Comparison of ENCODE assay signal across 25 cellular contexts in the genomic region with DNA sequence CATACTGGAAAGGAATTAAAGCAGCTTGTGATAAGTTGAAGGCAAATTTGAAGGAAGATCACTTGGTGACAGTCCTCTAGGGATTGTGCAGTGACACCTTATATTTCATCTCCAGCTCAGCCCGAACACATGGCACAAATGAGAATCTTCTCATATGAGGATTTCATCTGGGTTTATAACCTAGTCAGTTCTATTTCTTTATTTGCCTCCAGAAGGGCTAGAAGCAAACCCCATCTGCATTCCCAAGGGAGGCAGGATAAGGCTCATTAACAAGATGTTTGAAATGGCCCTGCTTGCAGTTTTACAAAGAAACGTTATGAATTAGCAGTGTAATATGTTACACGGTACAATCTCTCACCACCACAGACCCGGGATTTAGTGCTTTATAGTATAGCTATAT.
"Had no signal": no experiment of that assay in that cellular context is flagged by ENCODE, and none has a peak within 500 bp of the region (broad histone marks: within the 10 kb centered on the region; RNA-seq: fewer than 3 reads in every experiment).

No MANE protein-coding gene starts in this region.

- H3K9me3 ChIP-seq: lower lobe of right lung, neutrophil, pancreas, right lobe of liver, stomach had no signal

- H3K4me3 ChIP-seq: dorsolateral prefrontal cortex, lower lobe of right lung, pancreas, right lobe of liver, smooth muscle cell, stomach had no signal

- FAIRE-seq: colon, pancreas had no signal

- H3K4me3 Mint-ChIP-seq: activated CD4-positive, alpha-beta T cell treated with anti-CD3 and anti-CD28 coated beads, Interleukin-2, amount 10 ng/mL, durations not matched to agents 7 days and 5 days; activated CD8-positive, alpha-beta T cell treated with anti-CD3 and anti-CD28 coated beads, Interleukin-2, amount 10 ng/mL, durations not matched to agents 7 days and 5 days; activated naive CD4-positive, alpha-beta T cell treated with anti-CD3 and anti-CD28 coated beads for 36 hours; activated T-cell treated with anti-CD3 and anti-CD28 coated beads, Interleukin-2, amount 50 U/mL, for 24 hours; endodermal cell; natural killer cell; stimulated activated effector memory CD8-positive, alpha-beta T cell treated with anti-CD3 and anti-CD28 coated beads, Interleukin-12 subunit alpha, Interleukin-12 subunit beta, amount 100 ng/mL, for 72 hours; type B pancreatic cell had no signal

- H3K36me3 Mint-ChIP-seq: natural killer cell; stimulated activated effector memory CD8-positive, alpha-beta T cell treated with anti-CD3 and anti-CD28 coated beads, Interleukin-12 subunit alpha, Interleukin-12 subunit beta, amount 100 ng/mL, for 72 hours; type B pancreatic cell had no signal

- H3K27ac Mint-ChIP-seq: activated CD4-positive, alpha-beta T cell treated with anti-CD3 and anti-CD28 coated beads, Interleukin-2, amount 10 ng/mL, durations not matched to agents 7 days and 5 days; activated CD8-positive, alpha-beta T cell treated with anti-CD3 and anti-CD28 coated beads, Interleukin-2, amount 10 ng/mL, durations not matched to agents 7 days and 5 days; activated naive CD4-positive, alpha-beta T cell treated with anti-CD3 and anti-CD28 coated beads for 36 hours; activated T-cell treated with anti-CD3 and anti-CD28 coated beads, Interleukin-2, amount 50 U/mL, for 24 hours; activated T-helper 2 cell treated with anti-CD3 and anti-CD28 coated beads, Interferon-gamma antibody, Interleukin-2, Interleukin-4, amounts not matched to agents 10 μg/mL and 5 μg/mL and 100 μg/mL, durations not matched to agents 14 hours and 24 hours and 36 hours; endodermal cell; natural killer cell; stimulated activated effector memory CD8-positive, alpha-beta T cell treated with anti-CD3 and anti-CD28 coated beads, Interleukin-12 subunit alpha, Interleukin-12 subunit beta, amount 100 ng/mL, for 72 hours; type B pancreatic cell had no signal

- DNase-seq: activated CD4-positive, alpha-beta T cell treated with anti-CD3 and anti-CD28 coated beads, Interleukin-2, amount 10 ng/mL, durations not matched to agents 7 days and 5 days; activated CD8-positive, alpha-beta T cell treated with anti-CD3 and anti-CD28 coated beads, Interleukin-2, amount 10 ng/mL, durations not matched to agents 7 days and 5 days; activated naive CD4-positive, alpha-beta T cell treated with anti-CD3 and anti-CD28 coated beads for 36 hours; activated T-cell treated with anti-CD3 and anti-CD28 coated beads, Interleukin-2, amount 50 U/mL, for 24 hours; brain microvascular endothelial cell; central memory CD4-positive, alpha-beta T cell; dorsolateral prefrontal cortex; endodermal cell; foreskin melanocyte; hypothalamus; islet precursor cell; lower lobe of right lung; natural killer cell; pancreas; right lobe of liver; stimulated activated CD4-positive, alpha-beta T cell treated with anti-CD3 and anti-CD28 coated beads, Interleukin-4, amount 100 ng/mL, for 1 hour; stomach had no signal

- ATAC-seq: activated CD4-positive, CD25-positive, alpha-beta regulatory T cell treated with anti-CD3 and anti-CD28 coated beads, Interleukin-2, amount 50 U/mL, for 24 hours; activated CD8-positive, alpha-beta T cell treated with anti-CD3 and anti-CD28 coated beads, Interleukin-2, amount 10 ng/mL, durations not matched to agents 7 days and 5 days; lower lobe of right lung; natural killer cell; pancreas; right lobe of liver; stimulated activated effector memory CD8-positive, alpha-beta T cell treated with anti-CD3 and anti-CD28 coated beads, Interleukin-12 subunit alpha, Interleukin-12 subunit beta, amount 100 ng/mL, for 72 hours had no signal

- H3K4me1 ChIP-seq: lower lobe of right lung, pancreas, right lobe of liver had no signal

- H3K4me1 Mint-ChIP-seq: activated CD4-positive, alpha-beta T cell treated with anti-CD3 and anti-CD28 coated beads, Interleukin-2, amount 10 ng/mL, durations not matched to agents 7 days and 5 days; endodermal cell; natural killer cell; stimulated activated effector memory CD8-positive, alpha-beta T cell treated with anti-CD3 and anti-CD28 coated beads, Interleukin-12 subunit alpha, Interleukin-12 subunit beta, amount 100 ng/mL, for 72 hours had no signal

- H3K27me3 ChIP-seq: brain microvascular endothelial cell, dorsolateral prefrontal cortex, neutrophil, pancreas, right lobe of liver, stomach had no signal

- H3K9me3 Mint-ChIP-seq: activated CD4-positive, alpha-beta T cell treated with anti-CD3 and anti-CD28 coated beads, Interleukin-2, amount 10 ng/mL, durations not matched to agents 7 days and 5 days; activated naive CD4-positive, alpha-beta T cell treated with anti-CD3 and anti-CD28 coated beads for 36 hours; activated T-cell treated with anti-CD3 and anti-CD28 coated beads, Interleukin-2, amount 50 U/mL, for 24 hours; activated T-helper 2 cell treated with anti-CD3 and anti-CD28 coated beads, Interferon-gamma antibody, Interleukin-2, Interleukin-4, amounts not matched to agents 10 μg/mL and 5 μg/mL and 100 μg/mL, durations not matched to agents 14 hours and 24 hours and 36 hours; endodermal cell; natural killer cell; stimulated activated effector memory CD8-positive, alpha-beta T cell treated with anti-CD3 and anti-CD28 coated beads, Interleukin-12 subunit alpha, Interleukin-12 subunit beta, amount 100 ng/mL, for 72 hours had no signal

- H3K27me3 Mint-ChIP-seq: type B pancreatic cell had no signal

- H3K27ac ChIP-seq: brain microvascular endothelial cell, dorsolateral prefrontal cortex, epithelial cell of prostate, lower lobe of right lung, neutrophil, pancreas, right lobe of liver, stomach had no signal

- H3K36me3 ChIP-seq: brain microvascular endothelial cell, lower lobe of right lung, neutrophil, pancreas, right lobe of liver, stomach had no signal
